ENCODE assay signal across 8 cellular contexts in the genomic region with DNA sequence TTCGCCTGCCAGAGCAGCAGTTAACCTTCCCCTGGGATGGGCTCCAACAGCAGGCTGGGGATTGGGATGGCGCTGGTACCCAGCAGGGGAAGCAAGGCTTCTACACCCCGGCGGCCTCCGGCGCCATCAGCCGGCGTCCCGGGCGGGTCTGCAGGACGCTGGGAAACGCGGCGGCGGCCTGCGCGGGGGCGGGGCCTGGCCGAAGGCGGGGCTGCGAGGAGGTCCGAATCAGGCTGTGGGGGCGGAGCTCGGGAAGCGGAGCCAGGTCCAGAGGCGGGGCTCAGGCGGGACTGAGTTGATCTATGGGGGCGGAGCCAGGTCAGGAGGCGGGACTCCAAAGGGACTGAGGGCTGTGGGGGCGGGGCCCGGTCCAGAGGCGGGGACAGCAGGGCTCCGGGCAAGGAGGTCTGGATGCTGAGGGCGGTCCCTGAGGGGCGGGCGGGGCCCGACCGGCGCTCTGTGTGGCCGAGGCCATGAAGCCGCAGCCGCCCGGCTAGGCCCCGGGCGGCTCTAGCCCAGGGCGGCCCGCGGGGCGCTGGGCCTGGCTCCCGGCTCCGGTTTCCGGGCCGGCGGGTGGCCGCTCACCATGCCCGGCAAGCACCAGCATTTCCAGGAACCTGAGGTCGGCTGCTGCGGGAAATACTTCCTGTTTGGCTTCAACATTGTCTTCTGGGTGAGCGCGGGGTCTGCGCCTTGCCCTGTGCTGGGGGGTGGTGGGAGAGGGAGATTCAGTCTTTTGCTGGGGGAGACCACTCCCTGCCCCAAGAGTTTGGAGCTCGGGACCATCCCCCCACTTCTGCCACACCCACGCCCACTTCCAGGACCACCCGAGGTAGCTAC. TPM values are rescaled to one million over a fixed set of nuclear protein-coding genes. Genes with fewer than 3 reads are reported as not detected.
DNase-seq lines count a peak whose midpoint lies in the region; FAIRE-seq and TF ChIP-seq lines count a peak whose summit lies in the region.

A gene with protein sequence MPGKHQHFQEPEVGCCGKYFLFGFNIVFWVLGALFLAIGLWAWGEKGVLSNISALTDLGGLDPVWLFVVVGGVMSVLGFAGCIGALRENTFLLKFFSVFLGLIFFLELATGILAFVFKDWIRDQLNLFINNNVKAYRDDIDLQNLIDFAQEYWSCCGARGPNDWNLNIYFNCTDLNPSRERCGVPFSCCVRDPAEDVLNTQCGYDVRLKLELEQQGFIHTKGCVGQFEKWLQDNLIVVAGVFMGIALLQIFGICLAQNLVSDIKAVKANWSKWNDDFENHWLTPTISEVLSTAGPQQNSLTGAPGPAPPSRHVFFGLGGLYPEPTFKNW (plus strand): TSS at position 455 of the 840 bp plus-strand sequence. CDS start 132 bp downstream, at position 587.

- H3K4me2 ChIP-seq in MM.1S (ENCODE audit: low read depth, low read length) (peak within 1 kb of the TSS; percentile 88), neural cell (ENCODE audit: low read length) (peak within 1 kb of the TSS; percentile 78)

- H2AFZ ChIP-seq in MM.1S (ENCODE audit: low read length) (peak within 1 kb of the TSS; percentile 98), neural cell (ENCODE audit: low read depth, low read length) (peak within 1 kb of the TSS; percentile 73)

- DNase-seq in HCEC 1CT (peak; percentile 99), MM.1S (peak; percentile 99), SIG-M5 (lab: John Stamatoyannopoulos, UW) (peak; percentile 70), activated gamma-delta T cell (lab: John Stamatoyannopoulos, UW) (peak; percentile 89), fibroblast of the conjunctiva (ENCODE audit: low read depth) (peak; percentile 99), stomach (peak; percentile 100)

- H3K27me3 ChIP-seq in MM.1S (replicated peaks; ENCODE audit: insufficient read depth, low read length) (no peaks in the 10 kb centered on the region), neural cell (ENCODE audit: insufficient read depth, low read depth, low read length) (no peaks in the 10 kb centered on the region), stomach (no peaks in the 10 kb centered on the region)

- intact Hi-C loops in stomach (cut with DNase I; ENCODE audit: low total_unique reads): no loop called here

- peak; percentile 75 for TF ChIP-seq RAD21 in neural cell (conservative IDR thresholded peaks at IDR 0.05)

- H3K4me3 ChIP-seq in MM.1S (ENCODE audit: low read length): peak within 1 kb of the TSS; percentile 86
- peak within 1 kb of the TSS; percentile 83 for H3K4me3 ChIP-seq in neural cell (ENCODE audit: low read length)
- peak within 1 kb of the TSS; percentile 70 to 82 (median 82) for H3K4me3 ChIP-seq in stomach

- peaks cover 19% of the 10 kb centered on the region for H3K4me1 ChIP-seq in MM.1S (ENCODE audit: low read length)
- peaks cover 14 to 46% (median 26%) of the 10 kb centered on the region in 4 donors for H3K4me1 ChIP-seq in stomach

- TF ChIP-seq EP300 in neural cell (conservative IDR thresholded peaks at IDR 0.05; ENCODE audit: poor library complexity, severe bottlenecking) (peak; percentile 20), stomach (IDR thresholded peaks at IDR 0.05) (no peak)

- TF ChIP-seq POLR2A in stomach (IDR thresholded peaks at IDR 0.05): no peak

- H4K20me1 ChIP-seq in MM.1S (ENCODE audit: insufficient read depth, low read length) (no peaks in the 10 kb centered on the region), neural cell (ENCODE audit: insufficient read depth) (no peaks in the 10 kb centered on the region)

- H3F3A ChIP-seq in MM.1S (ENCODE audit: insufficient read depth, low read length) (no peaks in the 10 kb centered on the region), neural cell (ENCODE audit: insufficient read depth, low read length, poor library complexity, severe bottlenecking) (no peaks in the 10 kb centered on the region)

- no peaks in the 10 kb centered on the region for H3K36me3 ChIP-seq in MM.1S (replicated peaks; ENCODE audit: insufficient read depth, low read length)
- H3K36me3 ChIP-seq in neural cell (ENCODE audit: insufficient read depth, low read length): no peaks in the 10 kb centered on the region
- peaks cover 0 to 2% (median under 1%) of the 10 kb centered on the region in 4 donors for H3K36me3 ChIP-seq in stomach

- no peaks in the 10 kb centered on the region for H3K9me2 ChIP-seq in MM.1S (replicated peaks; ENCODE audit: insufficient read depth, low read length)
- no peaks in the 10 kb centered on the region for H3K9me2 ChIP-seq in neural cell (ENCODE audit: insufficient read depth, low read length)

- WGBS in stomach, 5 donors: 0 to 1% (median 0%) methylated on average over 30 to 64 of the region's 64 CpGs

- TF ChIP-seq CTCF in MM.1S (IDR thresholded peaks at IDR 0.05; ENCODE audit: low read length): peak; percentile 34
- peak; percentile 67 for TF ChIP-seq CTCF in neural cell (IDR thresholded peaks at IDR 0.05; ENCODE audit: poor library complexity, severe bottlenecking)
- TF ChIP-seq CTCF in stomach (IDR thresholded peaks at IDR 0.05): peak in 2 of 7 experiments; percentile 6 to 19

- H3K9ac ChIP-seq in MM.1S (ENCODE audit: low read length): peak within 1 kb of the TSS; percentile 89
- peak within 1 kb of the TSS; percentile 78 for H3K9ac ChIP-seq in neural cell (ENCODE audit: low read length)

- peak; percentile 98 for FAIRE-seq in G401.6 (lab: Jason Lieb, UNC)

- H3K9me3 ChIP-seq in MM.1S (replicated peaks; ENCODE audit: insufficient read depth, low read length) (no peaks in the 10 kb centered on the region), neural cell (ENCODE audit: low read length) (no peaks in the 10 kb centered on the region), stomach (no peaks in the 10 kb centered on the region)

- H3K79me2 ChIP-seq in MM.1S (ENCODE audit: low read length): peaks cover 13% of the 10 kb centered on the region
- H3K79me2 ChIP-seq in neural cell (replicated peaks; ENCODE audit: insufficient read depth, low read length): peaks cover 9% of the 10 kb centered on the region

- no peak within 1 kb of the TSS for H3K27ac ChIP-seq in MM.1S (ENCODE audit: low read length)
- H3K27ac ChIP-seq in neural cell (ENCODE audit: low read length): peak within 1 kb of the TSS; percentile 37
- peak within 1 kb of the TSS; percentile 77 to 89 (median 85) for H3K27ac ChIP-seq in stomach

TF ChIP-seq in neural cell, 6 proteins besides CTCF, POLR2A, EP300 and RAD21:
- TF ChIP-seq MXI1 (conservative IDR thresholded peaks at IDR 0.05; ENCODE audit: poor library complexity, severe bottlenecking) (peak; percentile 58), POLR2AphosphoS5 (IDR thresholded peaks at IDR 0.05) (peak; percentile 28), SMC3 (conservative IDR thresholded peaks at IDR 0.05; ENCODE audit: poor library complexity) (peak; percentile 79)
- TF ChIP-seq, protein P1, sequence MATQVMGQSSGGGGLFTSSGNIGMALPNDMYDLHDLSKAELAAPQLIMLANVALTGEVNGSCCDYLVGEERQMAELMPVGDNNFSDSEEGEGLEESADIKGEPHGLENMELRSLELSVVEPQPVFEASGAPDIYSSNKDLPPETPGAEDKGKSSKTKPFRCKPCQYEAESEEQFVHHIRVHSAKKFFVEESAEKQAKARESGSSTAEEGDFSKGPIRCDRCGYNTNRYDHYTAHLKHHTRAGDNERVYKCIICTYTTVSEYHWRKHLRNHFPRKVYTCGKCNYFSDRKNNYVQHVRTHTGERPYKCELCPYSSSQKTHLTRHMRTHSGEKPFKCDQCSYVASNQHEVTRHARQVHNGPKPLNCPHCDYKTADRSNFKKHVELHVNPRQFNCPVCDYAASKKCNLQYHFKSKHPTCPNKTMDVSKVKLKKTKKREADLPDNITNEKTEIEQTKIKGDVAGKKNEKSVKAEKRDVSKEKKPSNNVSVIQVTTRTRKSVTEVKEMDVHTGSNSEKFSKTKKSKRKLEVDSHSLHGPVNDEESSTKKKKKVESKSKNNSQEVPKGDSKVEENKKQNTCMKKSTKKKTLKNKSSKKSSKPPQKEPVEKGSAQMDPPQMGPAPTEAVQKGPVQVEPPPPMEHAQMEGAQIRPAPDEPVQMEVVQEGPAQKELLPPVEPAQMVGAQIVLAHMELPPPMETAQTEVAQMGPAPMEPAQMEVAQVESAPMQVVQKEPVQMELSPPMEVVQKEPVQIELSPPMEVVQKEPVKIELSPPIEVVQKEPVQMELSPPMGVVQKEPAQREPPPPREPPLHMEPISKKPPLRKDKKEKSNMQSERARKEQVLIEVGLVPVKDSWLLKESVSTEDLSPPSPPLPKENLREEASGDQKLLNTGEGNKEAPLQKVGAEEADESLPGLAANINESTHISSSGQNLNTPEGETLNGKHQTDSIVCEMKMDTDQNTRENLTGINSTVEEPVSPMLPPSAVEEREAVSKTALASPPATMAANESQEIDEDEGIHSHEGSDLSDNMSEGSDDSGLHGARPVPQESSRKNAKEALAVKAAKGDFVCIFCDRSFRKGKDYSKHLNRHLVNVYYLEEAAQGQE (IDR thresholded peaks at IDR 0.05; ENCODE audit: borderline replicate concordance): no peak

RNA-seq across cellular contexts. Expression of the gene that starts here (rescaled TPM):
- polyA plus RNA-seq in neural cell (66.1 and 66.4 TPM in 2 replicates), stomach (10 to 100 TPM; 21.7 to 24.0 (median 21.8) TPM)
- 48.5 and 48.7 TPM in 2 replicates for polyA minus RNA-seq in neural cell
- total RNA-seq in stomach: 10 to 100 TPM in 3 of 5 donors, 1 to 10 TPM in 2; 2.3 to 79.9 (median 19.0) TPM
